ENCODE assay signal across 1 cellular context in genomic region chr22:45978275-45978713, GRCh38.
TF ChIP-seq lines count a peak whose summit lies in the region.

No MANE protein-coding gene starts in this region.

TF ChIP-seq in SK-N-SH, 30 proteins besides CTCF, POLR2A, EP300 and RAD21 (continued from another document):
- TF ChIP-seq ZBTB33 (IDR thresholded peaks at IDR 0.05; ENCODE audit: borderline replicate concordance, low read depth) (no peak), SIN3A (IDR thresholded peaks at IDR 0.05; ENCODE audit: borderline replicate concordance, low read depth, low read length) (no peak), GATA2 (CRISPR knock-in tag; IDR thresholded peaks at IDR 0.05) (no peak), FOSL2 (IDR thresholded peaks at IDR 0.05; ENCODE audit: borderline replicate concordance, low read depth) (no peak), TCF12 (IDR thresholded peaks at IDR 0.05) (no peak), SMC3 (IDR thresholded peaks at IDR 0.05; ENCODE audit: low read depth, low read length) (no peak), CHD2 (IDR thresholded peaks at IDR 0.05; ENCODE audit: low read length, partially characterized antibody) (no peak), RXRA (IDR thresholded peaks at IDR 0.05; ENCODE audit: borderline replicate concordance, low read depth) (no peak), YY1 (IDR thresholded peaks at IDR 0.05; ENCODE audit: low read depth) (no peak), PBX3 (IDR thresholded peaks at IDR 0.05) (no peak)
TF ChIP-seq in SK-N-SH: peak in this region for 0.
